9 cellular contexts compared by ENCODE assay signal in genomic region chr2:179842498-179843153, GRCh38. TPM values are rescaled to one million over a fixed set of nuclear protein-coding genes. Genes with fewer than 3 reads are reported as not detected.
DNase-seq lines count a peak whose midpoint lies in the region; ATAC-seq, FAIRE-seq and TF ChIP-seq lines count a peak whose summit lies in the region.
"Had no signal": no experiment of that assay in that cellular context is flagged by ENCODE, and none has a peak within 500 bp of the region (broad histone marks: within the 10 kb centered on the region; RNA-seq: fewer than 3 reads in every experiment).

No MANE protein-coding gene starts in this region.

- RAD21 ChIA-PET in HCT116 (lab: Charles Lee; ENCODE audit: low non-redundant PET in 1 of 2, low total read pairs in 2 of 2, uncharacterized antibody in 2 of 2, unreplicated experiment in 2 of 2), result no interaction called here

- no peaks in the 10 kb centered on the region for H3K79me2 ChIP-seq in HCT116 (ENCODE audit: insufficient read depth, low read length)

- no peak for TF ChIP-seq POLR2A in HCT116 (IDR thresholded peaks at IDR 0.05; ENCODE audit: borderline replicate concordance, extremely low read depth, insufficient read depth, insufficient read length)

- H3K9me3 ChIP-seq in HCT116 (ENCODE audit: control insufficient read depth in 1 of 2, insufficient read depth in 1 of 2, low read depth in 1 of 2, low read length in 2 of 2) (no peaks in the 10 kb centered on the region), right cardiac atrium (ENCODE audit: control insufficient read depth, low read length) (no peaks in the 10 kb centered on the region)

- DNase-seq in D721Med (ENCODE audit: insufficient read length, low spot score), result no peak
- no peak for DNase-seq in HCT116 (ENCODE audit: low read depth, low spot score)
- DNase-seq in RWPE1 (ENCODE audit: low spot score), result no peak
- peak in 1 of 3 donors; percentile 39 for DNase-seq in right cardiac atrium
- DNase-seq in CD1c-positive myeloid dendritic cell (ENCODE audit: extremely low spot score), result no peak
- DNase-seq in cerebellum (ENCODE audit: low spot score), result no peak

- intact Hi-C loops in HCT116 (cut with micrococcal nuclease) (no loop called here), right cardiac atrium (cut with DNase I) (no loop called here)

- peak; percentile 55 for TF ChIP-seq CTCF in D721Med (IDR thresholded peaks at IDR 0.05; ENCODE audit: insufficient read depth, missing control alignments)
- TF ChIP-seq CTCF in HCT116 (IDR thresholded peaks at IDR 0.05 in 2 of 3, conservative IDR thresholded peaks at IDR 0.05 in 1 of 3; ENCODE audit: borderline replicate concordance in 1 of 3, insufficient read depth in 1 of 3, low read depth in 2 of 3, low read length in 2 of 3), result peak; percentile 34 to 54 (median 42); a peak in 4 of 6 replicates
- 0 out of 2 replicates have a peak, but pooled peaks have one; percentile 19 for TF ChIP-seq CTCF in RWPE1 (conservative IDR thresholded peaks at IDR 0.05; ENCODE audit: low read depth)

- H2AFZ ChIP-seq in HCT116 (ENCODE audit: low read depth, low read length, poor library complexity, severe bottlenecking), result no peak overlapping the region

- H3K4me1 ChIP-seq in HCT116 (ENCODE audit: control insufficient read depth in 1 of 2, insufficient read depth in 2 of 2, low read length in 2 of 2), result peaks cover 0 to 1% of the 10 kb centered on the region in 2 experiments; a peak in 2 of 4 replicates
- no peaks in the 10 kb centered on the region for H3K4me1 ChIP-seq in right cardiac atrium (ENCODE audit: control insufficient read depth, insufficient read depth, low read length)

- no peaks in the 10 kb centered on the region for H4K20me1 ChIP-seq in HCT116 (ENCODE audit: insufficient read depth)

- BruUV-seq in HCT116 (replicated peaks; lab: Mats Ljungman, UMichigan), result no TSS peak

- no peaks in the 10 kb centered on the region for H3K36me3 ChIP-seq in HCT116 (ENCODE audit: control insufficient read depth in 1 of 2, insufficient read depth in 2 of 2, low read length in 2 of 2)

- no peak; the same call in 1 of the 2 replicates for ATAC-seq in HCT116
- peak; percentile 53 to 75 for ATAC-seq in right cardiac atrium
- no peak for ATAC-seq in HG03196 (IDR thresholded peaks at IDR 0.05; ENCODE audit: unreplicated experiment)
- ATAC-seq in GM21576 (IDR thresholded peaks at IDR 0.05; ENCODE audit: unreplicated experiment), result no peak

- H3K4me3 ChIP-seq in HCT116 (replicated peaks in 1 of 2; ENCODE audit: low read depth in 1 of 2, low read length in 2 of 2) (no peak overlapping the region), right cardiac atrium (ENCODE audit: low read length) (no peak overlapping the region)

- H3K27me3 ChIP-seq in HCT116 (ENCODE audit: insufficient read depth, low read length) (no peaks in the 10 kb centered on the region), right cardiac atrium (ENCODE audit: control insufficient read depth, insufficient read depth) (no peaks in the 10 kb centered on the region)

- peak; percentile 60 for TF ChIP-seq RAD21 in HCT116 (IDR thresholded peaks at IDR 0.05; ENCODE audit: low read depth)

- FAIRE-seq in D721Med (lab: Jason Lieb, UNC), result peak; percentile 35

- no peak overlapping the region for H3K9ac ChIP-seq in HCT116 (ENCODE audit: low read length)

- no peaks in the 10 kb centered on the region; the same call in 1 of the 2 replicates for H3K9me2 ChIP-seq in HCT116 (ENCODE audit: insufficient read depth)

- WGBS in right cardiac atrium, result 22% methylated on average over 4 of the region's 4 CpGs

- H3K27ac ChIP-seq in HCT116 (ENCODE audit: low read depth, low read length) (no peak overlapping the region), RWPE1 (no peak overlapping the region), right cardiac atrium (ENCODE audit: low read length) (no peak overlapping the region)

- CTCF ChIA-PET in HCT116 (lab: Charles Lee), result no interaction called here
- CTCF ChIA-PET in RWPE1 (lab: Yijun Ruan, JAX), result interaction anchor here (0.6 to 0.7 kb wide), 3 partner anchors 16 to 1458 kb away, joined by 3 read pairs; no protein-coding TSS in a partner anchor

- POLR2A ChIA-PET in HCT116 (lab: Charles Lee), result no interaction called here
- POLR2A ChIA-PET in RWPE1 (lab: Yijun Ruan, JAX; ENCODE audit: low non-redundant PET), result no interaction called here

- no peak overlapping the region for H3K4me2 ChIP-seq in HCT116 (ENCODE audit: low read length)

TF ChIP-seq in HCT116, 20 proteins besides CTCF, POLR2A, EP300 and RAD21:
- TF ChIP-seq, protein P1, sequence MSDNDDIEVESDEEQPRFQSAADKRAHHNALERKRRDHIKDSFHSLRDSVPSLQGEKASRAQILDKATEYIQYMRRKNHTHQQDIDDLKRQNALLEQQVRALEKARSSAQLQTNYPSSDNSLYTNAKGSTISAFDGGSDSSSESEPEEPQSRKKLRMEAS (IDR thresholded peaks at IDR 0.05), result no peak
- no peak for TF ChIP-seq CBX3 (IDR thresholded peaks at IDR 0.05; ENCODE audit: low read depth)
- TF ChIP-seq EZH2 (IDR thresholded peaks at IDR 0.05), result no peak
- no peak for TF ChIP-seq EGR1 (IDR thresholded peaks at IDR 0.05; ENCODE audit: low read depth)
- no peak for TF ChIP-seq TCF7L2 (IDR thresholded peaks at IDR 0.05; ENCODE audit: borderline replicate concordance, extremely low read depth, insufficient read depth, insufficient read length)
- no peak for TF ChIP-seq EZH2phosphoT487 (IDR thresholded peaks at IDR 0.05; ENCODE audit: borderline replicate concordance)
- no peak for TF ChIP-seq POLR2AphosphoS5 (IDR thresholded peaks at IDR 0.05; ENCODE audit: low read depth, low read length)
- TF ChIP-seq FOSL1 (IDR thresholded peaks at IDR 0.05; ENCODE audit: low read depth), result no peak
- no peak for TF ChIP-seq ATF3 (IDR thresholded peaks at IDR 0.05)
- no peak for TF ChIP-seq SRF (IDR thresholded peaks at IDR 0.05; ENCODE audit: low read depth)
- TF ChIP-seq ZFX (IDR thresholded peaks at IDR 0.05), result no peak
- no peak for TF ChIP-seq SIN3A (IDR thresholded peaks at IDR 0.05; ENCODE audit: low read depth)
- TF ChIP-seq SP1 (IDR thresholded peaks at IDR 0.05; ENCODE audit: low read depth), result no peak
- TF ChIP-seq REST (IDR thresholded peaks at IDR 0.05; ENCODE audit: low read depth), result no peak
- TF ChIP-seq ELF1 (IDR thresholded peaks at IDR 0.05; ENCODE audit: borderline replicate concordance, low read depth), result no peak
- no peak for TF ChIP-seq CEBPB (IDR thresholded peaks at IDR 0.05; ENCODE audit: low read depth)
- TF ChIP-seq ZBTB33 (IDR thresholded peaks at IDR 0.05; ENCODE audit: extremely low read depth, insufficient replicate concordance, low read length), result no peak
- TF ChIP-seq ZNF274 (IDR thresholded peaks at IDR 0.05; ENCODE audit: low read depth, low read length), result no peak
- TF ChIP-seq JUND (IDR thresholded peaks at IDR 0.05), result no peak
- TF ChIP-seq YY1 (IDR thresholded peaks at IDR 0.05; ENCODE audit: extremely low read depth, insufficient replicate concordance, low read depth, low read length), result no peak

RNA-seq across cellular contexts. Expression of gene ZNF385B, which starts 18.8 kb away (rescaled TPM):
- 9.3 TPM for total RNA-seq in HCT116 (2021; ENCODE audit: unreplicated experiment)
- 4.1 and 5.6 TPM in 2 replicates for polyA plus RNA-seq in HCT116 (2012)
- total RNA-seq in right cardiac atrium, result 10 to 100 TPM; 52.7 to 95.9 (median 76.6) TPM
- polyA plus RNA-seq in right cardiac atrium, result 32.6 TPM
- total RNA-seq in cerebellum, result 10.5 TPM
- total RNA-seq: T-helper 1 cell treated with Interleukin-12 subunit alpha and Interleukin-12 subunit beta and Interleukin-4 antibody, amounts not matched to agents 30 ng/mL and 1 ng/mL, for 36 hours had no signal

Comparison
In these comparisons a context has a peak if more than half of its experiments do, and no peak if none do; other contexts are left out.
1. ATAC-seq: peak in right cardiac atrium (2 of 2); none in HCT116 (single experiment), HG03196 (single experiment) and GM21576 (single experiment).
2. Peak in every context shown above with its lines, with median percentiles within 50 percentile points of each other: CTCF ChIP-seq.